In the genomic region with DNA sequence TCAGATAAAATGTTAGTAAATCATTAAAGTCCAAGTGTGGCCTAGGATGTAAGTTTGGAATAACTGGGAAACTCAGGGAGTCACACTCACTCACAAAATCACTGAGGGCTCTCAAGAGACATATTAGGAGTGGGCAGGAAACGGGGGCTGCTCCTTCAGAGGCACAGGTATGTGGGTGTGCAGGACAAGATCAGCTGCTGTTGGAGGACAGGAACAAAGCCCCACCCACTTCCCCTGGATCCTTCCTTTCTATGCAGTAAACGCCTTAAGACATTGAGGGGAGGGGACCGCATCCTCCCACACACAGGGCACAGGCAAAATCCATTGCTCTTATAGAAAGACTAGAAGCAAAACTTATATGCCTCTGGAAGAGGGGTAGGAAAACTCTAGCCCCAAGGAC, we compare ENCODE assay signal across 1 cellular context.
TF ChIP-seq lines count a peak whose summit lies in the region.

No MANE protein-coding gene starts in this region.

TF ChIP-seq in HepG2, 621 proteins besides CTCF, POLR2A, EP300 and RAD21:
- TF ChIP-seq GABPB1 (CRISPR knock-in tag; IDR thresholded peaks at IDR 0.05) (no peak), ZNF644 (CRISPR knock-in tag; IDR thresholded peaks at IDR 0.05; ENCODE audit: low read depth) (no peak)
TF ChIP-seq in HepG2: peak in this region for 0.
